In the genomic region with DNA sequence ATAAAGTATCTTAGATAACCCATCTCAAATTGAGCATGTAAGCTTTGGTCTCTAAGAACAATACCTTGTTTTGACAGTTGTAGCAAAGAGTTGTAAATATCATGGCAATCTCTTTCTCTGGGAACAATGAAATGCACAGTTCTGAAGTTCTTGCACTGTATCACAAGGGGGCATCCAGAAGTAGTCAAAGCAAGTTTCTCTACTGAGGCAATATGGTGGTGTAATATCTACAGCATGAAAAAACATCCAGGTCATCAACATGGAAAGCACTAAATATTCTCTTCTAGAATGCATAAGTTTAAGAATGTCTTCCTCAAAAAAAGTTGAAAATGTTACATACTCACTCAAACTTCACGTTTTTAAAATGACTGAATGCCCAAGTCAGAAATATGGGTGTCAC, we compare ENCODE assay signal across 12 cellular contexts. TPM values are rescaled to one million over a fixed set of nuclear protein-coding genes. Genes with fewer than 3 reads are reported as not detected.
DNase-seq lines count a peak whose midpoint lies in the region; ATAC-seq and TF ChIP-seq lines count a peak whose summit lies in the region.
"Had no signal": no experiment of that assay in that cellular context is flagged by ENCODE, and none has a peak within 500 bp of the region (broad histone marks: within the 10 kb centered on the region; RNA-seq: fewer than 3 reads in every experiment).

No MANE protein-coding gene starts in this region.

- peak overlapping the region in 1 of 2 donors; percentile 6 for H3K27ac Mint-ChIP-seq in natural killer cell
- H3K27ac Mint-ChIP-seq in natural killer cell treated with Interleukin-12 subunit alpha and Interleukin-12 subunit beta and Interleukin-15 and Interleukin-18, amount 100 ng/mL, for 72 hours = no peak overlapping the region

- H3K4me1 ChIP-seq in upper lobe of right lung (no peaks in the 10 kb centered on the region), SJCRH30 (no peaks in the 10 kb centered on the region; the same call in 1 of the 2 replicates)
- H3K4me1 ChIP-seq: suprapubic skin had no signal

- ATAC-seq in natural killer cell (peak; percentile 53 to 64 (median 61)), upper lobe of right lung (peak; percentile 58)
- ATAC-seq in natural killer cell treated with Interleukin-12 subunit alpha and Interleukin-12 subunit beta and Interleukin-15 and Interleukin-18, amount 100 ng/mL, for 72 hours = no peak

- DNase-seq in natural killer cell (no peak), OCI-M1 (lab: John Stamatoyannopoulos, UW) (peak; percentile 30), epithelial cell of proximal tubule (ENCODE audit: low read depth) (no peak), upper lobe of right lung (no peak), SJCRH30 (no peak), DMS79 treated with DMSO at 0.1 percent for 48 hours (lab: John Stamatoyannopoulos, UW) (no peak)
- no peak for DNase-seq in natural killer cell treated with Interleukin-12 subunit alpha and Interleukin-12 subunit beta and Interleukin-15 and Interleukin-18, amount 100 ng/mL, for 72 hours (ENCODE audit: low spot score)
- DNase-seq in stimulated activated CD4-positive, alpha-beta T cell treated with anti-CD3 and anti-CD28 coated beads, Interleukin-2, amount 100 ng/mL, for 48 hours = no peak
- DNase-seq: activated naive CD8-positive, alpha-beta T cell treated with anti-CD3 and anti-CD28 coated beads, Interleukin-2, amount 10 ng/mL, durations not matched to agents 7 days and 5 days; H7; spleen had no signal

- no peaks in the 10 kb centered on the region for H3K27me3 ChIP-seq in upper lobe of right lung
- H3K27me3 ChIP-seq in SJCRH30 = no peaks in the 10 kb centered on the region
- H3K27me3 ChIP-seq: spleen, suprapubic skin had no signal

- H3K36me3 Mint-ChIP-seq in natural killer cell = peaks cover 18% of the 10 kb centered on the region
- H3K36me3 Mint-ChIP-seq in natural killer cell treated with Interleukin-12 subunit alpha and Interleukin-12 subunit beta and Interleukin-15 and Interleukin-18, amount 100 ng/mL, for 72 hours = peaks cover 17% of the 10 kb centered on the region

- TF ChIP-seq CTCF in natural killer cell (IDR thresholded peaks at IDR 0.05) = no peak
- TF ChIP-seq CTCF in epithelial cell of proximal tubule (conservative IDR thresholded peaks at IDR 0.05; ENCODE audit: low read depth, low read length) = peak; percentile 43
- TF ChIP-seq CTCF in upper lobe of right lung (IDR thresholded peaks at IDR 0.05) = peak; percentile 26

- H3K4me3 Mint-ChIP-seq in natural killer cell = no peak overlapping the region
- no peak overlapping the region for H3K4me3 Mint-ChIP-seq in natural killer cell treated with Interleukin-12 subunit alpha and Interleukin-12 subunit beta and Interleukin-15 and Interleukin-18, amount 100 ng/mL, for 72 hours
- H3K4me3 Mint-ChIP-seq: activated naive CD8-positive, alpha-beta T cell treated with anti-CD3 and anti-CD28 coated beads, Interleukin-2, amount 10 ng/mL, durations not matched to agents 7 days and 5 days had no signal

- H3K9me3 ChIP-seq in upper lobe of right lung (no peaks in the 10 kb centered on the region), SJCRH30 (replicated peaks) (no peaks in the 10 kb centered on the region)
- H3K9me3 ChIP-seq: spleen, suprapubic skin had no signal

- H3K4me3 ChIP-seq in epithelial cell of proximal tubule (ENCODE audit: low read depth, low read length) = no peak overlapping the region
- H3K4me3 ChIP-seq in upper lobe of right lung = no peak overlapping the region
- no peak overlapping the region for H3K4me3 ChIP-seq in SJCRH30
- H3K4me3 ChIP-seq: spleen, suprapubic skin had no signal

- no peak overlapping the region for H3K27ac ChIP-seq in upper lobe of right lung
- H3K27ac ChIP-seq in SJCRH30 = no peak overlapping the region
- H3K27ac ChIP-seq: spleen, suprapubic skin had no signal

- no peaks in the 10 kb centered on the region for H3K27me3 Mint-ChIP-seq in natural killer cell (ENCODE audit: low read depth in 2 of 2)
- no peaks in the 10 kb centered on the region for H3K27me3 Mint-ChIP-seq in natural killer cell treated with Interleukin-12 subunit alpha and Interleukin-12 subunit beta and Interleukin-15 and Interleukin-18, amount 100 ng/mL, for 72 hours
- H3K27me3 Mint-ChIP-seq: activated naive CD8-positive, alpha-beta T cell treated with anti-CD3 and anti-CD28 coated beads, Interleukin-2, amount 10 ng/mL, durations not matched to agents 7 days and 5 days had no signal

- H3K4me1 Mint-ChIP-seq in natural killer cell = peaks cover 11 to 26% of the 10 kb centered on the region in 2 donors
- peaks cover 6 to 15% of the 10 kb centered on the region in 2 donors for H3K4me1 Mint-ChIP-seq in natural killer cell treated with Interleukin-12 subunit alpha and Interleukin-12 subunit beta and Interleukin-15 and Interleukin-18, amount 100 ng/mL, for 72 hours (ENCODE audit: low read depth in 2 of 2)

- intact Hi-C loops in natural killer cell (cut with micrococcal nuclease) (no loop called here), upper lobe of right lung (cut with DNase I) (loop anchor here (10.0 kb wide), 1 partner anchor 57 kb away; no protein-coding TSS in a partner anchor)

- no peaks in the 10 kb centered on the region for H3K9me3 Mint-ChIP-seq in natural killer cell
- H3K9me3 Mint-ChIP-seq in natural killer cell treated with Interleukin-12 subunit alpha and Interleukin-12 subunit beta and Interleukin-15 and Interleukin-18, amount 100 ng/mL, for 72 hours = no peaks in the 10 kb centered on the region
- H3K9me3 Mint-ChIP-seq: activated naive CD8-positive, alpha-beta T cell treated with anti-CD3 and anti-CD28 coated beads, Interleukin-2, amount 10 ng/mL, durations not matched to agents 7 days and 5 days had no signal

- peaks cover 69% of the 10 kb centered on the region for H3K36me3 ChIP-seq in upper lobe of right lung
- H3K36me3 ChIP-seq in SJCRH30 = peaks cover 20% of the 10 kb centered on the region

RNA-seq across cellular contexts. Expression of a gene that starts 19.6 kb away (rescaled TPM):
- total RNA-seq in natural killer cell (10 to 100 TPM; 16.4 to 18.1 (median 17.3) TPM), epithelial cell of proximal tubule (21.7 and 28.4 TPM in 2 replicates), upper lobe of right lung (20.1 TPM)
- 10 to 100 TPM; 20.5 to 31.1 TPM for total RNA-seq in natural killer cell treated with Interleukin-12 subunit alpha and Interleukin-12 subunit beta and Interleukin-15 and Interleukin-18, amount 100 ng/mL, for 72 hours
- 23.1 and 24.8 TPM in 2 replicates for total RNA-seq in SJCRH30 (2014; rRNA removed; shearing (Covaris generic))

RNA-seq across cellular contexts. Expression of a gene that starts 33.7 kb away (rescaled TPM):
- total RNA-seq in natural killer cell = 10 to 100 TPM; 47.4 to 60.0 (median 50.6) TPM
- total RNA-seq in natural killer cell treated with Interleukin-12 subunit alpha and Interleukin-12 subunit beta and Interleukin-15 and Interleukin-18, amount 100 ng/mL, for 72 hours = 100 to 1,000 TPM; 120 to 163 TPM
- total RNA-seq in epithelial cell of proximal tubule = 50.7 and 74.9 TPM in 2 replicates
- total RNA-seq in upper lobe of right lung = 77.6 TPM
- 109 and 124 TPM in 2 replicates for total RNA-seq in SJCRH30 (2014; rRNA removed; shearing (Covaris generic))

Comparison
In these comparisons a context has a peak if more than half of its experiments do, and no peak if none do; other contexts are left out.
1. ATAC-seq: peak in natural killer cell (3 of 3) and upper lobe of right lung (single experiment); none in natural killer cell treated with Interleukin-12 subunit alpha and Interleukin-12 subunit beta and Interleukin-15 and Interleukin-18, amount 100 ng/mL, for 72 hours (0 of 2).